Comparison of ENCODE assay signal across 21 cellular contexts in genomic region chr2:48165066-48165753, GRCh38.
"Had no signal": no experiment of that assay in that cellular context is flagged by ENCODE, and none has a peak within 500 bp of the region (broad histone marks: within the 10 kb centered on the region; RNA-seq: fewer than 3 reads in every experiment).

No MANE protein-coding gene starts in this region.

- DNase-seq: activated CD4-positive, alpha-beta T cell treated with anti-CD3 and anti-CD28 coated beads for 1 hour; activated effector memory CD4-positive, alpha-beta T cell treated with anti-CD3 and anti-CD28 coated beads, Interleukin-2, amount 50 U/mL, for 16 hours; activated naive CD4-positive, alpha-beta T cell treated with anti-CD3 and anti-CD28 coated beads, Interleukin-2, amount 50 U/mL, for 16 hours; activated T-cell treated with anti-CD3 and anti-CD28 coated beads, Interleukin-2, amount 50 U/mL, for 72 hours; cortex of kidney; heart right ventricle; immature natural killer cell; kidney glomerular epithelial cell; right lobe of liver; small intestine; stimulated activated CD4-positive, alpha-beta T cell treated with anti-CD3 and anti-CD28 coated beads, Interleukin-15, amount 100 ng/mL, for 24 hours; stimulated activated CD4-positive, alpha-beta T cell treated with anti-CD3 and anti-CD28 coated beads, Interleukin-2, amount 100 ng/mL, for 48 hours; transverse colon; uterus had no signal

- H3K4me2 ChIP-seq: neural progenitor cell had no signal

- H2AFZ ChIP-seq: neural progenitor cell, parathyroid adenoma had no signal

- ATAC-seq: activated T-cell treated with anti-CD3 and anti-CD28 coated beads, Interleukin-2, amount 50 U/mL, for 72 hours; gastroesophageal sphincter; heart right ventricle; right lobe of liver had no signal

- H3K79me2 ChIP-seq: parathyroid adenoma had no signal

- H3K4me1 ChIP-seq: ascending aorta, gastroesophageal sphincter, parathyroid adenoma, suprapubic skin, transverse colon, uterus had no signal

- FAIRE-seq: endometrium, small intestine had no signal

- H3K27me3 ChIP-seq: ascending aorta, gastroesophageal sphincter, heart right ventricle, neural progenitor cell, right lobe of liver, suprapubic skin, transverse colon, uterus had no signal

- H3K9me3 ChIP-seq: ascending aorta, right lobe of liver, suprapubic skin, transverse colon, uterus had no signal

- H3K9ac ChIP-seq: neural progenitor cell, parathyroid adenoma had no signal

- H3K27ac ChIP-seq: ascending aorta, gastroesophageal sphincter, heart right ventricle, neural progenitor cell, parathyroid adenoma, right lobe of liver, suprapubic skin, transverse colon, uterus, VCaP had no signal

- H3K4me3 ChIP-seq: ascending aorta, gastroesophageal sphincter, heart right ventricle, neural progenitor cell, right lobe of liver, suprapubic skin, transverse colon, uterus had no signal

- H3K36me3 ChIP-seq: ascending aorta, gastroesophageal sphincter, heart right ventricle, neural progenitor cell, right lobe of liver, suprapubic skin, transverse colon, uterus had no signal
